Comparison of ENCODE assay signal across 12 cellular contexts in genomic region chr14:70064111-70064885, GRCh38.
DNase-seq lines count a peak whose midpoint lies in the region; TF ChIP-seq lines count a peak whose summit lies in the region.
"Had no signal": no experiment of that assay in that cellular context is flagged by ENCODE, and none has a peak within 500 bp of the region (broad histone marks: within the 10 kb centered on the region; RNA-seq: fewer than 3 reads in every experiment).

No MANE protein-coding gene starts in this region.

- no peak overlapping the region for H2AK5ac ChIP-seq in trophoblast cell (ENCODE audit: low read length)

- no peak overlapping the region for H2BK5ac ChIP-seq in trophoblast cell (ENCODE audit: low read depth, low read length, poor library complexity)

- H3K9ac ChIP-seq in trophoblast cell (ENCODE audit: low read length) = no peak overlapping the region
- H3K9ac ChIP-seq: BLaER1 treated with 17β-estradiol and CSF1 and Interleukin-3, amounts not matched to agents 10 nM and 100 nM had no signal

- no peak overlapping the region for H4K8ac ChIP-seq in trophoblast cell (ENCODE audit: low read depth, low read length)

- H2BK12ac ChIP-seq in trophoblast cell (ENCODE audit: low read length) = no peak overlapping the region

- no CpG with 5 or more reads among the region's 11 CpGs for WGBS in trophoblast cell (ENCODE audit: extremely low coverage, insufficient coverage, insufficient read length)

- H3K23ac ChIP-seq in trophoblast cell (ENCODE audit: low read length) = no peak overlapping the region

- no peak overlapping the region for H4K91ac ChIP-seq in trophoblast cell (ENCODE audit: low read depth, low read length)

- H3K4me2 ChIP-seq in trophoblast cell (ENCODE audit: low read length) = no peak overlapping the region
- H3K4me2 ChIP-seq: BLaER1 treated with 17β-estradiol and CSF1 and Interleukin-3, amounts not matched to agents 10 nM and 100 nM had no signal

- H3K36me3 ChIP-seq in trophoblast cell (ENCODE audit: control insufficient read depth in 1 of 2, insufficient read depth in 2 of 2, low read length in 2 of 2) = no peaks in the 10 kb centered on the region
- H3K36me3 ChIP-seq: BLaER1 treated with 17β-estradiol and CSF1 and Interleukin-3, amounts not matched to agents 10 nM and 100 nM had no signal

- no peaks in the 10 kb centered on the region for H3K79me1 ChIP-seq in trophoblast cell (ENCODE audit: low read length)

- no peak overlapping the region for H4K12ac ChIP-seq in trophoblast cell (ENCODE audit: low read depth, low read length)

- no peak overlapping the region for H3K14ac ChIP-seq in trophoblast cell (ENCODE audit: low read length)

- H3K18ac ChIP-seq in trophoblast cell (ENCODE audit: low read length) = no peak overlapping the region

- H3K4me3 ChIP-seq in fibroblast of pulmonary artery (replicated peaks; ENCODE audit: low read depth, low read length) (no peak overlapping the region), trophoblast cell (ENCODE audit: low read depth, low read length) (no peak overlapping the region)
- H3K4me3 ChIP-seq: BLaER1 treated with 17β-estradiol and CSF1 and Interleukin-3, amounts not matched to agents 10 nM and 100 nM had no signal

- no peaks in the 10 kb centered on the region for H3K9me3 ChIP-seq in trophoblast cell (ENCODE audit: insufficient read depth, low read depth, low read length)
- H3K9me3 ChIP-seq: BLaER1 treated with 17β-estradiol and CSF1 and Interleukin-3, amounts not matched to agents 10 nM and 100 nM had no signal

- no peak overlapping the region for H2AFZ ChIP-seq in trophoblast cell (ENCODE audit: insufficient read depth, low read length, poor library complexity)

- no peak overlapping the region for H2BK120ac ChIP-seq in trophoblast cell (ENCODE audit: insufficient read depth, low read length, poor library complexity)

- H3K27me3 ChIP-seq in trophoblast cell (ENCODE audit: insufficient read depth, low read length) = no peaks in the 10 kb centered on the region
- H3K27me3 ChIP-seq: BLaER1 treated with 17β-estradiol and CSF1 and Interleukin-3, amounts not matched to agents 10 nM and 100 nM had no signal

- H3K4me1 ChIP-seq in trophoblast cell (ENCODE audit: control insufficient read depth in 1 of 2, insufficient read depth in 2 of 2, low read length in 2 of 2) = peaks cover 0 to 2% of the 10 kb centered on the region in 2 experiments
- H3K4me1 ChIP-seq: BLaER1 treated with 17β-estradiol and CSF1 and Interleukin-3, amounts not matched to agents 10 nM and 100 nM had no signal

- no peak for TF ChIP-seq CTCF in fibroblast of pulmonary artery (IDR thresholded peaks at IDR 0.05; ENCODE audit: low read length, missing control alignments)

- DNase-seq in Ammon's horn (ENCODE audit: low spot score) (peak; percentile 12), NCI-H1694 treated with DMSO at 0.1 percent for 48 hours (lab: John Stamatoyannopoulos, UW) (peak; percentile 95), fibroblast of pulmonary artery (ENCODE audit: low read depth) (peak; percentile 10), trophoblast cell (peak; percentile 53 to 87), NCI-H187 (lab: John Stamatoyannopoulos, UW) (no peak), SHP77 treated with DMSO at 0.1 percent for 48 hours (lab: John Stamatoyannopoulos, UW) (no peak), C1 segment of cervical spinal cord (lab: John Stamatoyannopoulos, UW) (no peak)
- DNase-seq: Calu3; CD4-positive, alpha-beta T cell; DMS 273 treated with DMSO at 0.1 percent for 48 hours had no signal

- H3K4ac ChIP-seq in trophoblast cell (ENCODE audit: low read depth, low read length) = no peak overlapping the region

- H3K27ac ChIP-seq in trophoblast cell (ENCODE audit: low read depth, low read length) = no peak overlapping the region
- H3K27ac ChIP-seq: 22Rv1; BLaER1 treated with 17β-estradiol and CSF1 and Interleukin-3, amounts not matched to agents 10 nM and 100 nM had no signal

- H3K79me2 ChIP-seq in trophoblast cell (ENCODE audit: control insufficient read depth, insufficient read depth, low read length, poor library complexity) = no peaks in the 10 kb centered on the region

Comparison
In these comparisons a context has a peak if more than half of its experiments do, and no peak if none do; other contexts are left out.
1. DNase-seq: peak in Ammon's horn (single experiment), NCI-H1694 treated with DMSO at 0.1 percent for 48 hours (single experiment), fibroblast of pulmonary artery (single experiment) and trophoblast cell (2 of 2); none in NCI-H187 (0 of 2), SHP77 treated with DMSO at 0.1 percent for 48 hours (single experiment) and C1 segment of cervical spinal cord (0 of 14).